In genomic region chr16:12258806-12259205, GRCh38 we compare ENCODE assay signal across 18 cellular contexts.
"Had no signal": no experiment of that assay in that cellular context is flagged by ENCODE, and none has a peak within 500 bp of the region (broad histone marks: within the 10 kb centered on the region; RNA-seq: fewer than 3 reads in every experiment).

No MANE protein-coding gene starts in this region.

- H3K4me3 ChIP-seq: heart left ventricle, lower lobe of right lung, mucosa of descending colon, right atrium auricular region, suprapubic skin, upper lobe of left lung had no signal

- DNase-seq: activated CD4-positive, alpha-beta T cell treated with anti-CD3 and anti-CD28 coated beads, Interleukin-2, amount 50 U/mL, for 48 hours; activated naive CD4-positive, alpha-beta T cell treated with anti-CD3 and anti-CD28 coated beads for 36 hours; activated naive CD8-positive, alpha-beta T cell treated with anti-CD3 and anti-CD28 coated beads, Interleukin-2, amount 50 U/mL, for 24 hours; activated T-cell treated with anti-CD3 and anti-CD28 coated beads, Interleukin-2, amount 50 U/mL, for 1 hour; aorta; cortex of kidney; effector CD8-positive, alpha-beta T cell; foreskin fibroblast; heart left ventricle; lower lobe of right lung; natural killer cell; stimulated activated CD4-positive, alpha-beta T cell treated with anti-CD3 and anti-CD28 coated beads, Interleukin-4, amount 100 ng/mL, for 24 hours; stimulated activated naive CD4-positive, alpha-beta T cell; upper lobe of left lung had no signal

- H3K27ac ChIP-seq: heart left ventricle, lower lobe of right lung, right atrium auricular region, suprapubic skin, upper lobe of left lung, WERI-Rb-1 had no signal

- H3K27me3 ChIP-seq: heart left ventricle, right atrium auricular region, suprapubic skin, upper lobe of left lung had no signal

- H3K4me1 ChIP-seq: suprapubic skin had no signal

- H3K9me3 ChIP-seq: heart left ventricle, lower lobe of right lung, mucosa of descending colon, right atrium auricular region, suprapubic skin, upper lobe of left lung had no signal

- ATAC-seq: activated naive CD8-positive, alpha-beta T cell treated with anti-CD3 and anti-CD28 coated beads, Interleukin-2, amount 50 U/mL, for 24 hours; natural killer cell had no signal

- H3K36me3 ChIP-seq: heart left ventricle, lower lobe of right lung, right atrium auricular region, suprapubic skin, upper lobe of left lung, WERI-Rb-1 had no signal
